ENCODE assay signal across 8 cellular contexts in genomic region chr1:185595835-185596667, GRCh38.
DNase-seq lines count a peak whose midpoint lies in the region; ATAC-seq and TF ChIP-seq lines count a peak whose summit lies in the region.

No MANE protein-coding gene starts in this region.

- H3K4me3 ChIP-seq in hepatocyte (no peak overlapping the region), coronary artery (no peak overlapping the region)

- peak overlapping the region; percentile 18 for H3K27ac ChIP-seq in hepatocyte
- no peak overlapping the region for H3K27ac ChIP-seq in coronary artery

- no peaks in the 10 kb centered on the region for H3K27me3 ChIP-seq in hepatocyte

- ATAC-seq in GM19468 (IDR thresholded peaks at IDR 0.05; ENCODE audit: extremely low read depth, unreplicated experiment) = peak; percentile 49

- peaks cover 19% of the 10 kb centered on the region for H3K4me1 ChIP-seq in hepatocyte (ENCODE audit: insufficient read depth)

- no peaks in the 10 kb centered on the region for H3K36me3 ChIP-seq in hepatocyte (replicated peaks; ENCODE audit: insufficient read depth, low read depth)

- TF ChIP-seq CTCF in hepatocyte (IDR thresholded peaks at IDR 0.05; ENCODE audit: poor library complexity) (peak; percentile 59), coronary artery (IDR thresholded peaks at IDR 0.05) (no peak)

- 66% methylated on average over 3 of the region's 3 CpGs for WGBS in hepatocyte (ENCODE audit: low lambda C conversion rate, missing lambda C conversion rate)

- no peak overlapping the region for H3K4me2 ChIP-seq in hepatocyte

- no peaks in the 10 kb centered on the region for H3K9me3 ChIP-seq in hepatocyte (ENCODE audit: low read depth)

- no peaks in the 10 kb centered on the region for H3K9me2 ChIP-seq in hepatocyte (replicated peaks; ENCODE audit: insufficient read depth)

- DNase-seq in DMS153 treated with DMSO at 0.1 percent for 48 hours (lab: John Stamatoyannopoulos, UW; ENCODE audit: unreplicated experiment) = peak; percentile 46
- peak; percentile 57 for DNase-seq in HPDE6-E6E7 (ENCODE audit: extremely low spot score)
- peak; percentile 57 for DNase-seq in SHP77 (lab: John Stamatoyannopoulos, UW)
- DNase-seq in activated gamma-delta T cell treated with anti-CD3 and anti-CD28 coated beads, Interleukin-2, amount 50 U/mL, for 16 hours (ENCODE audit: low read depth) = peak; percentile 14
- DNase-seq in hepatocyte (ENCODE audit: low spot score) = peak; percentile 63
- DNase-seq in stimulated activated CD4-positive, alpha-beta T cell treated with anti-CD3 and anti-CD28 coated beads, Interleukin-4, amount 100 ng/mL, for 1 hour = peak; percentile 21
- DNase-seq in coronary artery (ENCODE audit: low spot score) = no peak

- peak overlapping the region; percentile 10 for H2AFZ ChIP-seq in hepatocyte

- H3K79me2 ChIP-seq in hepatocyte = no peaks in the 10 kb centered on the region

- H4K20me1 ChIP-seq in hepatocyte (ENCODE audit: insufficient read depth, poor library complexity, severe bottlenecking) = no peaks in the 10 kb centered on the region
